In genomic region chr12:54991161-54991991, GRCh38 we compare ENCODE assay signal across 9 cellular contexts. TPM values are rescaled to one million over a fixed set of nuclear protein-coding genes. Genes with fewer than 3 reads are reported as not detected.
A peak's percentile ranks its signal among the peaks of the same experiment; 100 is the strongest.
DNase-seq lines count a peak whose midpoint lies in the region; ATAC-seq and TF ChIP-seq lines count a peak whose summit lies in the region.
"Had no signal": no experiment of that assay in that cellular context is flagged by ENCODE, and none has a peak within 500 bp of the region (broad histone marks: within the 10 kb centered on the region; RNA-seq: fewer than 3 reads in every experiment).

No MANE protein-coding gene starts in this region.

- TF ChIP-seq CTCF in DND-41 (IDR thresholded peaks at IDR 0.05; ENCODE audit: borderline replicate concordance, extremely low read depth, low read length, poor library complexity, severe bottlenecking) (no peak), upper lobe of right lung (IDR thresholded peaks at IDR 0.05) (no peak)

- H3K79me2 ChIP-seq in DND-41 (ENCODE audit: insufficient read depth, low read length), result no peaks in the 10 kb centered on the region

- ATAC-seq in DND-41 (ENCODE audit: insufficient read depth, low read depth) (peak; percentile 82), GM21360 (IDR thresholded peaks at IDR 0.05; ENCODE audit: unreplicated experiment) (peak; percentile 68), HG03565 (IDR thresholded peaks at IDR 0.05; ENCODE audit: unreplicated experiment) (peak; percentile 66), upper lobe of right lung (peak; percentile 16)

- H3K9me3 ChIP-seq in DND-41 (ENCODE audit: insufficient read depth, low read length, severe bottlenecking), result no peaks in the 10 kb centered on the region
- no peaks in the 10 kb centered on the region for H3K9me3 ChIP-seq in upper lobe of right lung

- peak overlapping the region; percentile 86 for H2AFZ ChIP-seq in DND-41 (ENCODE audit: low read depth, low read length)

- no peaks in the 10 kb centered on the region for H3K36me3 ChIP-seq in DND-41 (ENCODE audit: insufficient read depth, low read length)
- no peaks in the 10 kb centered on the region for H3K36me3 ChIP-seq in upper lobe of right lung

- DNase-seq in DND-41, result peak; percentile 66
- DNase-seq in activated T-helper 2 cell treated with anti-CD3 and anti-CD28 coated beads, Interferon-gamma antibody, Interleukin-2, Interleukin-4, amounts not matched to agents 10 μg/mL and 5 μg/mL and 100 μg/mL, durations not matched to agents 14 hours and 24 hours and 36 hours (ENCODE audit: low spot score), result no peak
- no peak for DNase-seq in upper lobe of right lung
- no peak for DNase-seq in NCI-H82 (lab: John Stamatoyannopoulos, UW)
- no peak for DNase-seq in NCI-H1694 (lab: John Stamatoyannopoulos, UW)
- no peak for DNase-seq in SW 1271 (lab: John Stamatoyannopoulos, UW)

- peak overlapping the region; percentile 91 for H3K27ac ChIP-seq in DND-41 (ENCODE audit: low read length)
- no peak overlapping the region for H3K27ac ChIP-seq in upper lobe of right lung

- peaks cover 7% of the 10 kb centered on the region for H3K9me3 Mint-ChIP-seq in activated T-helper 2 cell treated with anti-CD3 and anti-CD28 coated beads, Interferon-gamma antibody, Interleukin-2, Interleukin-4, amounts not matched to agents 10 μg/mL and 5 μg/mL and 100 μg/mL, durations not matched to agents 14 hours and 24 hours and 36 hours

- intact Hi-C loops in activated T-helper 2 cell treated with anti-CD3 and anti-CD28 coated beads, Interferon-gamma antibody, Interleukin-2, Interleukin-4, amounts not matched to agents 10 μg/mL and 5 μg/mL and 100 μg/mL, durations not matched to agents 14 hours and 24 hours and 36 hours (cut with micrococcal nuclease), result loop anchor here (1.0 to 10.0 kb wide), 5 partner anchors 8 to 633 kb away; no protein-coding TSS in a partner anchor
- intact Hi-C loops in upper lobe of right lung (cut with DNase I), result loop anchor here (10.0 kb wide), 1 partner anchor 73 kb away; no protein-coding TSS in a partner anchor

- H3K4me1 ChIP-seq in DND-41 (ENCODE audit: insufficient read depth, low read length), result peaks cover 27% of the 10 kb centered on the region
- H3K4me1 ChIP-seq in upper lobe of right lung, result no peaks in the 10 kb centered on the region

- H3K36me3 Mint-ChIP-seq in activated T-helper 2 cell treated with anti-CD3 and anti-CD28 coated beads, Interferon-gamma antibody, Interleukin-2, Interleukin-4, amounts not matched to agents 10 μg/mL and 5 μg/mL and 100 μg/mL, durations not matched to agents 14 hours and 24 hours and 36 hours (ENCODE audit: low read depth), result peaks cover 17% of the 10 kb centered on the region

- peaks cover 56% of the 10 kb centered on the region for H3K4me1 Mint-ChIP-seq in activated T-helper 2 cell treated with anti-CD3 and anti-CD28 coated beads, Interferon-gamma antibody, Interleukin-2, Interleukin-4, amounts not matched to agents 10 μg/mL and 5 μg/mL and 100 μg/mL, durations not matched to agents 14 hours and 24 hours and 36 hours (ENCODE audit: low read depth)

- H3K27me3 Mint-ChIP-seq in activated T-helper 2 cell treated with anti-CD3 and anti-CD28 coated beads, Interferon-gamma antibody, Interleukin-2, Interleukin-4, amounts not matched to agents 10 μg/mL and 5 μg/mL and 100 μg/mL, durations not matched to agents 14 hours and 24 hours and 36 hours (ENCODE audit: low read depth), result no peaks in the 10 kb centered on the region

- H3K4me3 ChIP-seq in DND-41 (ENCODE audit: low read depth in 1 of 2, low read length in 2 of 2) (peak overlapping the region in 1 of 2 experiments; percentile 44; a peak in 2 of 4 replicates), upper lobe of right lung (no peak overlapping the region)

- H4K20me1 ChIP-seq in DND-41 (ENCODE audit: insufficient read depth, low read length), result no peaks in the 10 kb centered on the region

- peak overlapping the region; percentile 46 for H3K9ac ChIP-seq in DND-41 (ENCODE audit: low read depth, low read length)

- H3K4me3 Mint-ChIP-seq in activated T-helper 2 cell treated with anti-CD3 and anti-CD28 coated beads, Interferon-gamma antibody, Interleukin-2, Interleukin-4, amounts not matched to agents 10 μg/mL and 5 μg/mL and 100 μg/mL, durations not matched to agents 14 hours and 24 hours and 36 hours (ENCODE audit: low read depth), result peak overlapping the region; percentile 81

- peak overlapping the region; percentile 94 for H3K27ac Mint-ChIP-seq in activated T-helper 2 cell treated with anti-CD3 and anti-CD28 coated beads, Interferon-gamma antibody, Interleukin-2, Interleukin-4, amounts not matched to agents 10 μg/mL and 5 μg/mL and 100 μg/mL, durations not matched to agents 14 hours and 24 hours and 36 hours

- H3K27me3 ChIP-seq in DND-41 (ENCODE audit: insufficient read depth, low read length, poor library complexity) (no peaks in the 10 kb centered on the region), upper lobe of right lung (no peaks in the 10 kb centered on the region)

- peak overlapping the region; percentile 60 for H3K4me2 ChIP-seq in DND-41 (ENCODE audit: insufficient read depth, low read length)

RNA-seq across cellular contexts. Expression of gene TESPA1, which starts 6.8 kb away (rescaled TPM):
- 179 and 186 TPM in 2 replicates for total RNA-seq in activated T-helper 2 cell treated with anti-CD3 and anti-CD28 coated beads, Interferon-gamma antibody, Interleukin-2, Interleukin-4, amounts not matched to agents 10 μg/mL and 5 μg/mL and 100 μg/mL, durations not matched to agents 14 hours and 24 hours and 36 hours
- total RNA-seq in upper lobe of right lung, result 6.7 TPM
- total RNA-seq: bronchial epithelial cell had no signal

RNA-seq across cellular contexts. Expression of gene NEUROD4, which starts 28.4 kb away (rescaled TPM):
- not detected in 2 replicates for total RNA-seq in activated T-helper 2 cell treated with anti-CD3 and anti-CD28 coated beads, Interferon-gamma antibody, Interleukin-2, Interleukin-4, amounts not matched to agents 10 μg/mL and 5 μg/mL and 100 μg/mL, durations not matched to agents 14 hours and 24 hours and 36 hours
- not detected for total RNA-seq in upper lobe of right lung
- total RNA-seq: bronchial epithelial cell had no signal

Comparison
In these comparisons a context has a peak if more than half of its experiments do, and no peak if none do; other contexts are left out.
1. ATAC-seq: peak in every context shown above with its lines; median percentile 82 in DND-41; 68 in GM21360; 66 in HG03565; 16 in upper lobe of right lung.
2. RNA of gene TESPA1, which starts 6.8 kb away (total RNA-seq): 179 to 186 TPM in activated T-helper 2 cell treated with anti-CD3 and anti-CD28 coated beads, Interferon-gamma antibody, Interleukin-2, Interleukin-4, amounts not matched to agents 10 μg/mL and 5 μg/mL and 100 μg/mL, durations not matched to agents 14 hours and 24 hours and 36 hours; 6.7 TPM in upper lobe of right lung (single experiment); every median in the first group is over 10 times any median in the second.